8 cellular contexts compared by ENCODE assay signal in genomic region chr9:83473488-83473971, GRCh38.
A peak's percentile ranks its signal among the peaks of the same experiment; 100 is the strongest.
DNase-seq lines count a peak whose midpoint lies in the region; ATAC-seq and TF ChIP-seq lines count a peak whose summit lies in the region.

No MANE protein-coding gene starts in this region.

- H3K9me3 ChIP-seq in adipocyte (ENCODE audit: control insufficient read depth, low read length) (no peaks in the 10 kb centered on the region), A673 (ENCODE audit: low read depth, low read length, poor library complexity, severe bottlenecking) (no peaks in the 10 kb centered on the region)

- H3K9me3 Mint-ChIP-seq in stimulated activated naive CD8-positive, alpha-beta T cell treated with anti-CD3 and anti-CD28 coated beads, Interleukin-15, amount 100 ng/mL, for 72 hours = peaks cover 0 to 16% of the 10 kb centered on the region in 2 donors

- H3K27me3 Mint-ChIP-seq in stimulated activated naive CD8-positive, alpha-beta T cell treated with anti-CD3 and anti-CD28 coated beads, Interleukin-15, amount 100 ng/mL, for 72 hours = no peaks in the 10 kb centered on the region

- no TSS peak for BruUV-seq in A673 (replicated peaks; lab: Mats Ljungman, UMichigan)

- ATAC-seq in GM19035 (IDR thresholded peaks at IDR 0.05; ENCODE audit: unreplicated experiment) (peak; percentile 94), HG03108 (IDR thresholded peaks at IDR 0.05; ENCODE audit: unreplicated experiment) (peak; percentile 92)
- peak; percentile 86 for ATAC-seq in stimulated activated naive CD8-positive, alpha-beta T cell treated with anti-CD3 and anti-CD28 coated beads, Interleukin-15, amount 100 ng/mL, for 72 hours

- CTCF ChIA-PET in AG04449 (lab: Yijun Ruan, JAX) = interaction anchor here (1.0 kb wide), 1 partner anchor 25 kb away, joined by 3 read pairs; no protein-coding TSS in a partner anchor
- CTCF ChIA-PET in A673 (lab: Charles Lee) = no interaction called here

- POLR2A ChIA-PET in AG04449 (lab: Yijun Ruan, JAX) (no interaction called here), A673 (lab: Charles Lee; ENCODE audit: low non-redundant PET) (no interaction called here)

- no peak for TF ChIP-seq CTCF in AG04449 (IDR thresholded peaks at IDR 0.05; ENCODE audit: insufficient read depth, low read length, missing control alignments)
- TF ChIP-seq CTCF in A673 (conservative IDR thresholded peaks at IDR 0.05; ENCODE audit: low read depth, low read length) = no peak

- peak overlapping the region; percentile 4 for H3K4me3 ChIP-seq in AG04449 (ENCODE audit: low read depth, low read length)
- H3K4me3 ChIP-seq in adipocyte (ENCODE audit: low read length) = no peak overlapping the region
- no peak overlapping the region for H3K4me3 ChIP-seq in A673 (ENCODE audit: low read depth, low read length, poor library complexity, severe bottlenecking)

- no peak overlapping the region for H3K27ac ChIP-seq in A673 (ENCODE audit: low read depth, low read length, poor library complexity, severe bottlenecking)

- no peak overlapping the region for H3K9ac ChIP-seq in adipocyte (ENCODE audit: low read length)

- peaks cover 32% of the 10 kb centered on the region for H3K4me1 Mint-ChIP-seq in stimulated activated naive CD8-positive, alpha-beta T cell treated with anti-CD3 and anti-CD28 coated beads, Interleukin-15, amount 100 ng/mL, for 72 hours

- peak overlapping the region; percentile 45 to 59 for H3K27ac Mint-ChIP-seq in stimulated activated naive CD8-positive, alpha-beta T cell treated with anti-CD3 and anti-CD28 coated beads, Interleukin-15, amount 100 ng/mL, for 72 hours

- H3K4me1 ChIP-seq in adipocyte (ENCODE audit: control insufficient read depth, insufficient read depth, low read length) (peaks cover 10% of the 10 kb centered on the region), A673 (ENCODE audit: insufficient read depth, low read length, poor library complexity, severe bottlenecking) (no peaks in the 10 kb centered on the region)

- peak overlapping the region; percentile 73 to 75 for H3K4me3 Mint-ChIP-seq in stimulated activated naive CD8-positive, alpha-beta T cell treated with anti-CD3 and anti-CD28 coated beads, Interleukin-15, amount 100 ng/mL, for 72 hours

- H3K36me3 ChIP-seq in adipocyte (ENCODE audit: control insufficient read depth, insufficient read depth, low read length, severe bottlenecking) (no peaks in the 10 kb centered on the region), A673 (ENCODE audit: insufficient read depth, low read length, poor library complexity, severe bottlenecking) (no peaks in the 10 kb centered on the region)

- no peaks in the 10 kb centered on the region for H3K27me3 ChIP-seq in adipocyte (replicated peaks; ENCODE audit: control insufficient read depth, insufficient read depth, low read length)
- peaks cover 35% of the 10 kb centered on the region for H3K27me3 ChIP-seq in A673 (replicated peaks; ENCODE audit: insufficient read depth, low read depth, low read length, poor library complexity)

- DNase-seq in AG04449 (ENCODE audit: low read depth, low spot score) (no peak), adipocyte (ENCODE audit: low read depth) (peak; percentile 28), A673 (ENCODE audit: low spot score) (no peak), SHP77 (lab: John Stamatoyannopoulos, UW) (no peak), mucosa of gallbladder (ENCODE audit: low spot score) (no peak)
- no peak for DNase-seq in stimulated activated naive CD8-positive, alpha-beta T cell treated with anti-CD3 and anti-CD28 coated beads, Interleukin-15, amount 100 ng/mL, for 72 hours

- intact Hi-C loops in A673 (cut with micrococcal nuclease; ENCODE audit: unreplicated experiment) = no loop called here
